Comparison of ENCODE assay signal across 1 cellular context in the genomic region with DNA sequence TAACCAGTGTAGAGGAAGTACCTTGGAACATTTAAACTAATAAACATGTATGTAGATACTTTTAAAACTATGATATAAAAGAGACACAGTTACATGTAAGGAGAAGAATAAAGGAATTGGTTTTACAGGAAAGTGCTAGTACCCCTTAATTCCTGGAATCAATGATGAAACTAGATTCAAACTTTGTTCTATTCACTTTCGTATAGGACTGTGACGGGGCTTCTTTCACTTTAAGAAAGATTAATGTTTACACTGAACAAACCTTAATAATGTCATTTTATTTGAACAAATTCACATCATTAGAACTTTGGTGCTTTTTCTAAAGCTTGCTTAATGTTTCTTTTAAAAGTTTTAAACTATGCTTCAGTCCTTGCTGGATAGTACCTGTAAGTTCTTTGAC.
TF ChIP-seq lines count a peak whose summit lies in the region.

No MANE protein-coding gene starts in this region.

TF ChIP-seq in A549, 52 proteins besides CTCF, POLR2A, EP300 and RAD21:
- TF ChIP-seq FOSL2 (IDR thresholded peaks at IDR 0.05), result no peak
- no peak for TF ChIP-seq FOSL2 (CRISPR knock-in tag; IDR thresholded peaks at IDR 0.05)
- no peak for TF ChIP-seq HEYL (CRISPR knock-in tag; IDR thresholded peaks at IDR 0.05)
- no peak for TF ChIP-seq JUN (IDR thresholded peaks at IDR 0.05)
- TF ChIP-seq, protein P1, sequence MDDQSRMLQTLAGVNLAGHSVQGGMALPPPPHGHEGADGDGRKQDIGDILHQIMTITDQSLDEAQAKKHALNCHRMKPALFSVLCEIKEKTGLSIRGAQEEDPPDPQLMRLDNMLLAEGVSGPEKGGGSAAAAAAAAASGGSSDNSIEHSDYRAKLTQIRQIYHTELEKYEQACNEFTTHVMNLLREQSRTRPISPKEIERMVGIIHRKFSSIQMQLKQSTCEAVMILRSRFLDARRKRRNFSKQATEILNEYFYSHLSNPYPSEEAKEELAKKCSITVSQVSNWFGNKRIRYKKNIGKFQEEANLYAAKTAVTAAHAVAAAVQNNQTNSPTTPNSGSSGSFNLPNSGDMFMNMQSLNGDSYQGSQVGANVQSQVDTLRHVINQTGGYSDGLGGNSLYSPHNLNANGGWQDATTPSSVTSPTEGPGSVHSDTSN (IDR thresholded peaks at IDR 0.05), result no peak
- no peak for TF ChIP-seq TFCP2L1 (CRISPR knock-in tag; IDR thresholded peaks at IDR 0.05)
- no peak for TF ChIP-seq CHD4 (IDR thresholded peaks at IDR 0.05; ENCODE audit: borderline replicate concordance)
- no peak for TF ChIP-seq HOXA7 (CRISPR knock-in tag; IDR thresholded peaks at IDR 0.05)
- no peak for TF ChIP-seq BHLHE40 (IDR thresholded peaks at IDR 0.05; ENCODE audit: low read depth, low read length)
- TF ChIP-seq TP53 (CRISPR knock-in tag; IDR thresholded peaks at IDR 0.05), result no peak
- TF ChIP-seq MYC (IDR thresholded peaks at IDR 0.05; ENCODE audit: borderline replicate concordance, low read length), result no peak
- TF ChIP-seq, protein P2, sequence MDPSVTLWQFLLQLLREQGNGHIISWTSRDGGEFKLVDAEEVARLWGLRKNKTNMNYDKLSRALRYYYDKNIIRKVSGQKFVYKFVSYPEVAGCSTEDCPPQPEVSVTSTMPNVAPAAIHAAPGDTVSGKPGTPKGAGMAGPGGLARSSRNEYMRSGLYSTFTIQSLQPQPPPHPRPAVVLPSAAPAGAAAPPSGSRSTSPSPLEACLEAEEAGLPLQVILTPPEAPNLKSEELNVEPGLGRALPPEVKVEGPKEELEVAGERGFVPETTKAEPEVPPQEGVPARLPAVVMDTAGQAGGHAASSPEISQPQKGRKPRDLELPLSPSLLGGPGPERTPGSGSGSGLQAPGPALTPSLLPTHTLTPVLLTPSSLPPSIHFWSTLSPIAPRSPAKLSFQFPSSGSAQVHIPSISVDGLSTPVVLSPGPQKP (IDR thresholded peaks at IDR 0.05; ENCODE audit: low read depth, low read length), result no peak
- TF ChIP-seq RARB (CRISPR knock-in tag; IDR thresholded peaks at IDR 0.05), result no peak
- TF ChIP-seq, protein P3, sequence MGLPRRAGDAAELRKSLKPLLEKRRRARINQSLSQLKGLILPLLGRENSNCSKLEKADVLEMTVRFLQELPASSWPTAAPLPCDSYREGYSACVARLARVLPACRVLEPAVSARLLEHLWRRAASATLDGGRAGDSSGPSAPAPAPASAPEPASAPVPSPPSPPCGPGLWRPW (IDR thresholded peaks at IDR 0.05), result no peak
- no peak for TF ChIP-seq EHF (CRISPR knock-in tag; IDR thresholded peaks at IDR 0.05)
- no peak for TF ChIP-seq CEBPB (IDR thresholded peaks at IDR 0.05)
- no peak for TF ChIP-seq MAFK (IDR thresholded peaks at IDR 0.05; ENCODE audit: partially characterized antibody)
